In the genomic region with DNA sequence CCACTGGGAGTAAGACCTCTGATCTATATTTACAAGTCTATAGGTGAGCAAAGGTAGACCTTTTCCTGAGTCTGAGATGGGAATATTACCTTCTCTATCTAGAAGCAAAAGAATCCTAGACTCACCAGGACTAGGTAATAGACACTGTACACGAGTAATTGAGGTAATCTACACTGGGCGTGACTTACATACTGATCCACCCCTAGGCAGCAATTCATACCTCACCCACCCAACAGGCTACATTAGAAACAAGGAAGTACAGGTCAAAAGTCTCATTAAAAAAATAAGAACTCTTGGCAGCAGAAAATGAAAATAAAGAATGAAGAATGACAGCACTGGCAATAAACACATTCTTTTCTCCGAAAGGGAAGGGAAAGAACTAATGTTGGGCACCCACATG, we compare ENCODE assay signal across 12 cellular contexts. TPM values are rescaled to one million over a fixed set of nuclear protein-coding genes. Genes with fewer than 3 reads are reported as not detected.
DNase-seq lines count a peak whose midpoint lies in the region; ATAC-seq, FAIRE-seq and TF ChIP-seq lines count a peak whose summit lies in the region.
"Had no signal": no experiment of that assay in that cellular context is flagged by ENCODE, and none has a peak within 500 bp of the region (broad histone marks: within the 10 kb centered on the region; RNA-seq: fewer than 3 reads in every experiment).

No MANE protein-coding gene starts in this region.

- H4K20me1 ChIP-seq in BLaER1 (peaks cover 100% of the 10 kb centered on the region), Loucy (ENCODE audit: insufficient read depth, low read length, poor library complexity, severe bottlenecking) (peaks cover 98% of the 10 kb centered on the region)

- peak; percentile 78 for FAIRE-seq in colon (lab: Jason Lieb, UNC)

- H3K9me2 ChIP-seq in Loucy (replicated peaks; ENCODE audit: low read depth, low read length) = no peaks in the 10 kb centered on the region
- H3K9me2 ChIP-seq: SK-N-SH had no signal

- H3K36me3 ChIP-seq in BLaER1 (peaks cover 72% of the 10 kb centered on the region), Loucy (ENCODE audit: insufficient read depth, low read length) (no peaks in the 10 kb centered on the region), mucosa of descending colon (ENCODE audit: low read depth) (no peaks in the 10 kb centered on the region)

- ATAC-seq in mucosa of descending colon (peak; percentile 98), HG02623 (IDR thresholded peaks at IDR 0.05; ENCODE audit: unreplicated experiment) (no peak)
- ATAC-seq: stimulated activated naive CD8-positive, alpha-beta T cell treated with anti-CD3 and anti-CD28 coated beads, Interleukin-15, amount 100 ng/mL, for 72 hours had no signal

- no peak overlapping the region for H3K9ac ChIP-seq in BLaER1
- peak overlapping the region; percentile 5 for H3K9ac ChIP-seq in Loucy (ENCODE audit: low read depth, low read length, poor library complexity, severe bottlenecking)
- H3K9ac ChIP-seq: SK-N-SH had no signal

- H3K9me3 ChIP-seq in BLaER1 (peaks cover 20% of the 10 kb centered on the region), Loucy (ENCODE audit: insufficient read depth, low read depth, low read length) (no peaks in the 10 kb centered on the region), mucosa of descending colon (no peaks in the 10 kb centered on the region)
- H3K9me3 ChIP-seq: SK-N-SH had no signal

- H3K27ac ChIP-seq in BLaER1 = no peak overlapping the region

- H3K4me3 ChIP-seq in BLaER1 = no peak overlapping the region
- H3K4me3 ChIP-seq in Loucy (ENCODE audit: low read length, poor library complexity, severe bottlenecking) = peak overlapping the region; percentile 87
- H3K4me3 ChIP-seq in mucosa of descending colon = no peak overlapping the region

- peak in 1 of 3 donors; percentile 71 for DNase-seq in mucosa of descending colon
- no peak for DNase-seq in SW480 (ENCODE audit: low spot score)
- no peak for DNase-seq in cerebellum (ENCODE audit: low spot score)
- no peak for DNase-seq in NCI-H187 treated with DMSO at 0.1 percent for 48 hours (lab: John Stamatoyannopoulos, UW)
- DNase-seq: activated CD8-positive, alpha-beta memory T cell treated with anti-CD3 and anti-CD28 coated beads for 24 hours; C1 segment of cervical spinal cord; SK-N-SH; stimulated activated naive CD8-positive, alpha-beta T cell treated with anti-CD3 and anti-CD28 coated beads, Interleukin-15, amount 100 ng/mL, for 72 hours had no signal

- H3F3A ChIP-seq in Loucy (ENCODE audit: low read depth) = no peaks in the 10 kb centered on the region

- no peak overlapping the region for H2AFZ ChIP-seq in Loucy (ENCODE audit: low read length)

- TF ChIP-seq CTCF in Loucy (conservative IDR thresholded peaks at IDR 0.05; ENCODE audit: low read length) (no peak), mucosa of descending colon (IDR thresholded peaks at IDR 0.05) (no peak)

- intact Hi-C loops in mucosa of descending colon (cut with DNase I, micrococcal nuclease) = no loop called here

- H3K27me3 ChIP-seq in BLaER1 (no peaks in the 10 kb centered on the region), Loucy (ENCODE audit: insufficient read depth, low read length, poor library complexity, severe bottlenecking) (no peaks in the 10 kb centered on the region)

- peaks cover 17% of the 10 kb centered on the region for H3K4me1 ChIP-seq in BLaER1
- peaks cover 60% of the 10 kb centered on the region for H3K4me1 ChIP-seq in Loucy (ENCODE audit: insufficient read depth, low read length, poor library complexity, severe bottlenecking)
- H3K4me1 ChIP-seq in mucosa of descending colon (ENCODE audit: low read depth) = peaks cover 56% of the 10 kb centered on the region

- H3K79me2 ChIP-seq in Loucy (ENCODE audit: insufficient read depth, low read length) = peaks cover 100% of the 10 kb centered on the region

- H3K4me2 ChIP-seq in BLaER1 = 0 out of 2 replicates have a peak overlapping the region, but pooled peaks have one; percentile 5
- peak overlapping the region; percentile 93 for H3K4me2 ChIP-seq in Loucy (ENCODE audit: low read depth, low read length, poor library complexity, severe bottlenecking)
- H3K4me2 ChIP-seq: SK-N-SH had no signal

RNA-seq across cellular contexts. Expression of a gene that starts 7.6 kb away (rescaled TPM):
- total RNA-seq in mucosa of descending colon (100 to 1,000 TPM; 104 to 127 (median 117) TPM), cerebellum (187 TPM)
